Comparison of ENCODE assay signal across 28 cellular contexts in the genomic region with DNA sequence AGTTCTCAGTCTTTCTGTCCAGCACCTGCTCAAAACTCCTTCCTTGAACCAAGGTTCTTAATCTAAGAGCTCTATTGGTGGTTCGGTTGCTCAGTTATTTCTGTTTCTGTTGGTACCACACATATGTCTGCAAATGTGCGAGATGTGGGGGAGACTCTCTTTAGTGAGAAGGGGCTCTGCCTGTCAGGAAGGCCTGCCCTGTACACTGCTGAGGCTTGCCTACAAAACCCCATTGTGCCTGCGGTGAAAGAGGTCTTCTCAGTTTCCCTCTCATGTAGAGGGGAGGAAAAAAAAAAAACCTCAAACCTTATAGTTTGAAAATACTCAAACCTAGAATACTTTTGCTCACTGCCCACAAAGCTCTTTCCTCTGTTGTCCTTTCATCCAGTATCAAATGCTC.
"Had no signal": no experiment of that assay in that cellular context is flagged by ENCODE, and none has a peak within 500 bp of the region (broad histone marks: within the 10 kb centered on the region; RNA-seq: fewer than 3 reads in every experiment).

No MANE protein-coding gene starts in this region.

- H3K27me3 ChIP-seq: stomach, suprapubic skin, testis, thyroid gland, tibial artery, tibial nerve, transverse colon, upper lobe of left lung, upper lobe of right lung, uterus, vagina had no signal

- H3K9me3 ChIP-seq: stomach, suprapubic skin, testis, thoracic aorta, thyroid gland, tibial artery, tibial nerve, transverse colon, upper lobe of left lung, upper lobe of right lung, uterus, vagina had no signal

- H3K27ac Mint-ChIP-seq: stimulated activated effector memory CD8-positive, alpha-beta T cell treated with anti-CD3 and anti-CD28 coated beads, Interleukin-12 subunit alpha, Interleukin-12 subunit beta, amount 100 ng/mL, for 72 hours; stimulated activated memory B cell treated with anti-CD40 and anti-IgM and Interleukin-4, amounts not matched to agents 10 μg/mL and 1 μg/mL and 100 μg/mL, for 72 hours; stimulated activated naive B cell treated with anti-CD40 and anti-IgM and Interleukin-4, amounts not matched to agents 10 μg/mL and 1 μg/mL and 100 μg/mL, for 72 hours; stimulated activated naive CD8-positive, alpha-beta T cell treated with anti-CD3 and anti-CD28 coated beads, Interleukin-15, amount 100 ng/mL, for 72 hours; stimulated activated naive CD8-positive, alpha-beta T cell treated with anti-CD3 and anti-CD28 coated beads, Interleukin-15, Interleukin-2, amounts not matched to agents 100 ng/mL and 50 ng/mL, for 24 hours; type B pancreatic cell had no signal

- H3K4me1 Mint-ChIP-seq: stimulated activated effector memory CD8-positive, alpha-beta T cell treated with anti-CD3 and anti-CD28 coated beads, Interleukin-12 subunit alpha, Interleukin-12 subunit beta, amount 100 ng/mL, for 72 hours; stimulated activated memory B cell treated with anti-CD40 and anti-IgM and Interleukin-4, amounts not matched to agents 10 μg/mL and 1 μg/mL and 100 μg/mL, for 72 hours; stimulated activated naive B cell treated with anti-CD40 and anti-IgM and Interleukin-4, amounts not matched to agents 10 μg/mL and 1 μg/mL and 100 μg/mL, for 72 hours; stimulated activated naive CD8-positive, alpha-beta T cell treated with anti-CD3 and anti-CD28 coated beads, Interleukin-15, amount 100 ng/mL, for 72 hours had no signal

- H3K4me3 Mint-ChIP-seq: stimulated activated effector memory CD8-positive, alpha-beta T cell treated with anti-CD3 and anti-CD28 coated beads, Interleukin-12 subunit alpha, Interleukin-12 subunit beta, amount 100 ng/mL, for 72 hours; stimulated activated memory B cell treated with anti-CD40 and anti-IgM and Interleukin-4, amounts not matched to agents 10 μg/mL and 1 μg/mL and 100 μg/mL, for 72 hours; stimulated activated naive B cell treated with anti-CD40 and anti-IgM and Interleukin-4, amounts not matched to agents 10 μg/mL and 1 μg/mL and 100 μg/mL, for 72 hours; stimulated activated naive CD8-positive, alpha-beta T cell treated with anti-CD3 and anti-CD28 coated beads, Interleukin-15, amount 100 ng/mL, for 72 hours; stimulated activated naive CD8-positive, alpha-beta T cell treated with anti-CD3 and anti-CD28 coated beads, Interleukin-15, Interleukin-2, amounts not matched to agents 100 ng/mL and 50 ng/mL, for 24 hours; type B pancreatic cell had no signal

- H3K36me3 Mint-ChIP-seq: stimulated activated effector memory CD8-positive, alpha-beta T cell treated with anti-CD3 and anti-CD28 coated beads, Interleukin-12 subunit alpha, Interleukin-12 subunit beta, amount 100 ng/mL, for 72 hours; stimulated activated memory B cell treated with anti-CD40 and anti-IgM and Interleukin-4, amounts not matched to agents 10 μg/mL and 1 μg/mL and 100 μg/mL, for 72 hours; stimulated activated naive B cell treated with anti-CD40 and anti-IgM and Interleukin-4, amounts not matched to agents 10 μg/mL and 1 μg/mL and 100 μg/mL, for 72 hours; type B pancreatic cell had no signal

- H3K4me1 ChIP-seq: stomach, suprapubic skin, testis, thyroid gland, tibial artery, tibial nerve, transverse colon, upper lobe of left lung, upper lobe of right lung, uterus, vagina had no signal

- H3K9me3 Mint-ChIP-seq: stimulated activated effector memory CD8-positive, alpha-beta T cell treated with anti-CD3 and anti-CD28 coated beads, Interleukin-12 subunit alpha, Interleukin-12 subunit beta, amount 100 ng/mL, for 72 hours; stimulated activated memory B cell treated with anti-CD40 and anti-IgM and Interleukin-4, amounts not matched to agents 10 μg/mL and 1 μg/mL and 100 μg/mL, for 72 hours; stimulated activated naive B cell treated with anti-CD40 and anti-IgM and Interleukin-4, amounts not matched to agents 10 μg/mL and 1 μg/mL and 100 μg/mL, for 72 hours; stimulated activated naive CD8-positive, alpha-beta T cell treated with anti-CD3 and anti-CD28 coated beads, Interleukin-15, amount 100 ng/mL, for 72 hours; type B pancreatic cell had no signal

- H3K27me3 Mint-ChIP-seq: stimulated activated naive B cell treated with anti-CD40 and anti-IgM and Interleukin-4, amounts not matched to agents 10 μg/mL and 1 μg/mL and 100 μg/mL, for 72 hours had no signal

- H3K36me3 ChIP-seq: stomach, suprapubic skin, thoracic aorta, thyroid gland, tibial artery, tibial nerve, transverse colon, upper lobe of left lung, upper lobe of right lung, uterus, vagina had no signal

- ATAC-seq: stimulated activated effector memory CD8-positive, alpha-beta T cell treated with anti-CD3 and anti-CD28 coated beads, Interleukin-12 subunit alpha, Interleukin-12 subunit beta, amount 100 ng/mL, for 72 hours; stimulated activated memory B cell treated with anti-CD40 and anti-IgM and Interleukin-4, amounts not matched to agents 10 μg/mL and 1 μg/mL and 100 μg/mL, for 72 hours; stimulated activated naive B cell treated with anti-CD40 and anti-IgM and Interleukin-4, amounts not matched to agents 10 μg/mL and 1 μg/mL and 100 μg/mL, for 72 hours; stimulated activated naive CD8-positive, alpha-beta T cell treated with anti-CD3 and anti-CD28 coated beads, Interleukin-15, amount 100 ng/mL, for 72 hours; stimulated activated naive CD8-positive, alpha-beta T cell treated with anti-CD3 and anti-CD28 coated beads, Interleukin-15, Interleukin-2, amounts not matched to agents 100 U/mL and 50 U/mL, for 24 hours; upper lobe of right lung had no signal

- H3K27ac ChIP-seq: stomach, suprapubic skin, testis, thoracic aorta, thyroid gland, tibial artery, tibial nerve, transverse colon, upper lobe of left lung, upper lobe of right lung, uterus, vagina had no signal

- DNase-seq: stimulated activated CD4-positive, alpha-beta T cell treated with anti-CD3 and anti-CD28 coated beads, Interleukin-2, amount 100 ng/mL, for 48 hours; stimulated activated CD4-positive, alpha-beta T cell treated with anti-CD3 and anti-CD28 coated beads, Interleukin-4, amount 100 ng/mL, for 1 hour; stimulated activated CD4-positive, alpha-beta T cell treated with anti-CD3 and anti-CD28 coated beads, Interleukin-4, amount 100 ng/mL, for 24 hours; stimulated activated CD4-positive, alpha-beta T cell treated with anti-CD3 and anti-CD28 coated beads, Interleukin-4, amount 100 ng/mL, for 4 hours; stimulated activated CD8-positive, alpha-beta memory T cell treated with anti-CD3 and anti-CD28 coated beads, Interleukin-4, amount 100 ng/mL, for 48 hours; stimulated activated naive B cell treated with anti-CD40 and anti-IgM and Interleukin-4, amounts not matched to agents 10 μg/mL and 1 μg/mL and 100 μg/mL, for 72 hours; stimulated activated naive CD4-positive, alpha-beta T cell; stimulated activated naive CD4-positive, alpha-beta T cell treated with Interleukin-2 at 50 U/mL for 16 hours; stimulated activated naive CD8-positive, alpha-beta T cell treated with anti-CD3 and anti-CD28 coated beads, Interleukin-15, amount 100 ng/mL, for 72 hours; stimulated activated naive CD8-positive, alpha-beta T cell treated with anti-CD3 and anti-CD28 coated beads, Interleukin-15, Interleukin-2, amounts not matched to agents 100 U/mL and 50 U/mL, for 24 hours; stomach; substantia nigra; testis; thyroid gland; tibial artery; transverse colon; trophoblast cell; upper lobe of left lung; upper lobe of right lung; uterus had no signal

- H3K4me3 ChIP-seq: stomach, suprapubic skin, testis, thoracic aorta, thyroid gland, tibial artery, tibial nerve, transverse colon, upper lobe of left lung, upper lobe of right lung, uterus, vagina had no signal
